Comparison of ENCODE assay signal across 9 cellular contexts in the genomic region with DNA sequence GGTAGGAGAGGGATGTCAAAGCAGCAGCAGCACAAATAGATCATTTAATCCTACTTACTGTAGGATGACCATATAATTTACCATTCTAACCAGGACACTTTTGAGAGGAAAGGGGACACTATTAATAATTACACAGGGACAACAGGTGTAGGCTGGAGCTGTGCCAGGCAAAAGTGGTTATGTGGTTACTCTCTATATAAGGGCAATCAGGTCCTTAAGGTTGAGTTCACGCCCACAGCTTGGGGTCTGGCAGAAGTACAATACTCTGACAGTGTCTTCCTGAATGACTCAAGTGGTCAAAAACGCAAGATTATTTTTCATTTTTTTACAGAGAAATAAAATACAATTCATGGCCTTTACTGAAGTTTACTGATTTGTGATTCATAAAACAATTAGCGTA. TPM values are rescaled to one million over a fixed set of nuclear protein-coding genes. Genes with fewer than 3 reads are reported as not detected.
DNase-seq lines count a peak whose midpoint lies in the region; ATAC-seq, FAIRE-seq and TF ChIP-seq lines count a peak whose summit lies in the region.
"Had no signal": no experiment of that assay in that cellular context is flagged by ENCODE, and none has a peak within 500 bp of the region (broad histone marks: within the 10 kb centered on the region; RNA-seq: fewer than 3 reads in every experiment).

No MANE protein-coding gene starts in this region.

- H2AFZ ChIP-seq in SU-DHL-6 (ENCODE audit: low read depth, low read length, severe bottlenecking), result no peak overlapping the region
- H2AFZ ChIP-seq in endothelial cell of umbilical vein (ENCODE audit: low read depth, low read length), result no peak overlapping the region

- H3K4me1 ChIP-seq in endothelial cell of umbilical vein (ENCODE audit: control insufficient read depth, extremely low read depth, insufficient read depth, low read length) (peaks cover 24% of the 10 kb centered on the region), testis (no peaks in the 10 kb centered on the region)

- H3K9me2 ChIP-seq in SU-DHL-6 (replicated peaks; ENCODE audit: insufficient read depth, low read length), result no peaks in the 10 kb centered on the region

- peaks cover 8% of the 10 kb centered on the region; the same call in 1 of the 2 replicates for H3F3A ChIP-seq in SU-DHL-6 (ENCODE audit: insufficient read depth)

- BruUV-seq in endothelial cell of umbilical vein (replicated peaks; lab: Mats Ljungman, UMichigan), result no TSS peak

- H3K79me2 ChIP-seq in SU-DHL-6 (ENCODE audit: insufficient read depth, low read length) (peaks cover 53% of the 10 kb centered on the region), endothelial cell of umbilical vein (ENCODE audit: control insufficient read depth, insufficient read depth, low read length) (peaks cover 20% of the 10 kb centered on the region)

- no peaks in the 10 kb centered on the region for H3K27me3 Mint-ChIP-seq in stimulated activated naive CD8-positive, alpha-beta T cell treated with anti-CD3 and anti-CD28 coated beads, Interleukin-15, amount 100 ng/mL, for 72 hours

- DNase-seq in GM10248 (ENCODE audit: extremely low spot score), result peak; percentile 37
- peak; percentile 82 for DNase-seq in endothelial cell of umbilical vein (ENCODE audit: low read depth, low spot score)
- peak; percentile 31 to 67 for DNase-seq in stimulated activated naive CD8-positive, alpha-beta T cell treated with anti-CD3 and anti-CD28 coated beads, Interleukin-15, amount 100 ng/mL, for 72 hours
- DNase-seq in head of caudate nucleus, result no peak
- DNase-seq in testis, result no peak

- TF ChIP-seq CTCF in GM10248 (IDR thresholded peaks at IDR 0.05; ENCODE audit: control extremely low read depth, extremely low read depth, low read depth, missing control alignments) (no peak), SU-DHL-6 (IDR thresholded peaks at IDR 0.05; ENCODE audit: insufficient read depth, low read length, poor library complexity, severe bottlenecking) (no peak), endothelial cell of umbilical vein (IDR thresholded peaks at IDR 0.05; ENCODE audit: extremely low read depth in 1 of 2, insufficient read depth in 1 of 2, low read depth in 1 of 2, low read length in 2 of 2) (no peak), testis (IDR thresholded peaks at IDR 0.05) (no peak)

- H3K9ac ChIP-seq in SU-DHL-6 (ENCODE audit: low read length), result no peak overlapping the region
- H3K9ac ChIP-seq in endothelial cell of umbilical vein (replicated peaks; ENCODE audit: extremely low read depth, insufficient read depth, low read length), result no peak overlapping the region

- CTCF ChIA-PET in GM10248 (lab: Yijun Ruan, JAX), result interaction anchor here (1.1 to 2.9 kb wide), 3 partner anchors 10 to 15 kb away, joined by 3 to 18 read pairs (median 4); no protein-coding TSS in a partner anchor
- CTCF ChIA-PET in endothelial cell of umbilical vein (lab: Charles Lee), result interaction anchor here (1.1 kb wide), 1 partner anchor 10 kb away, joined by 3 read pairs; no protein-coding TSS in a partner anchor

- dilution Hi-C loops in endothelial cell of umbilical vein (cut with MboI; ENCODE audit: extremely low pct_ligation_motif_present, low sequenced_read_pairs), result no loop called here

- H3K9me1 ChIP-seq in endothelial cell of umbilical vein (replicated peaks; ENCODE audit: control insufficient read depth, extremely low read depth, insufficient read depth, low read length), result no peaks in the 10 kb centered on the region

- POLR2A ChIA-PET in GM10248 (lab: Yijun Ruan, JAX), result no interaction called here
- POLR2A ChIA-PET in endothelial cell of umbilical vein (lab: Charles Lee), result no interaction called here

- H3K4me3 Mint-ChIP-seq in stimulated activated naive CD8-positive, alpha-beta T cell treated with anti-CD3 and anti-CD28 coated beads, Interleukin-15, amount 100 ng/mL, for 72 hours, result peak overlapping the region in 1 of 2 donors; percentile 14

- H3K27ac ChIP-seq in SU-DHL-6 (ENCODE audit: low read depth, low read length) (0 out of 2 replicates have a peak overlapping the region, but pooled peaks have one; percentile 31), endothelial cell of umbilical vein (ENCODE audit: insufficient read depth, low read depth, low read length) (peak overlapping the region; percentile 46), testis (no peak overlapping the region)
- H3K27ac ChIP-seq: tibial artery had no signal

- TF ChIP-seq POLR2A in endothelial cell of umbilical vein (IDR thresholded peaks at IDR 0.05; ENCODE audit: low read depth, low read length), result no peak
- TF ChIP-seq POLR2A in testis (IDR thresholded peaks at IDR 0.05), result no peak

- no peaks in the 10 kb centered on the region for H3K9me3 ChIP-seq in SU-DHL-6 (ENCODE audit: insufficient read depth, low read length)
- H3K9me3 ChIP-seq in endothelial cell of umbilical vein (replicated peaks; ENCODE audit: control insufficient read depth, insufficient read depth, low read length), result no peaks in the 10 kb centered on the region
- H3K9me3 ChIP-seq in testis, result no peaks in the 10 kb centered on the region
- H3K9me3 ChIP-seq: tibial artery had no signal

- intact Hi-C loops in endothelial cell of umbilical vein (cut with micrococcal nuclease) (no loop called here), head of caudate nucleus (cut with DNase I) (no loop called here), testis (cut with DNase I; ENCODE audit: low total_unique reads) (no loop called here)

- ATAC-seq in HG03432 (IDR thresholded peaks at IDR 0.05; ENCODE audit: unreplicated experiment), result peak; percentile 35
- ATAC-seq in stimulated activated naive CD8-positive, alpha-beta T cell treated with anti-CD3 and anti-CD28 coated beads, Interleukin-15, amount 100 ng/mL, for 72 hours, result peak; percentile 41
- ATAC-seq in GM21423 (IDR thresholded peaks at IDR 0.05; ENCODE audit: unreplicated experiment), result no peak

- H3K36me3 ChIP-seq in SU-DHL-6 (ENCODE audit: low read length) (no peaks in the 10 kb centered on the region), endothelial cell of umbilical vein (ENCODE audit: control insufficient read depth in 2 of 2, extremely low read depth in 1 of 2, insufficient read depth in 2 of 2, low read length in 2 of 2) (no peaks in the 10 kb centered on the region), testis (ENCODE audit: low read depth, missing control alignments) (no peaks in the 10 kb centered on the region)
- H3K36me3 ChIP-seq: tibial artery had no signal

- H4K20me1 ChIP-seq in SU-DHL-6 (ENCODE audit: low read depth, low read length) (no peaks in the 10 kb centered on the region), endothelial cell of umbilical vein (replicated peaks; ENCODE audit: control insufficient read depth, extremely low read depth, insufficient read depth, low read length) (no peaks in the 10 kb centered on the region)

- H3K4me1 Mint-ChIP-seq in stimulated activated naive CD8-positive, alpha-beta T cell treated with anti-CD3 and anti-CD28 coated beads, Interleukin-15, amount 100 ng/mL, for 72 hours, result peaks cover 32% of the 10 kb centered on the region

- peak; percentile 77 for FAIRE-seq in endothelial cell of umbilical vein (lab: Jason Lieb, UNC)

- WGBS in testis, 2 donors, result 81 to 85% methylated on average over 3 of the region's 3 CpGs

- peak overlapping the region in 1 of 2 donors; percentile 22 for H3K27ac Mint-ChIP-seq in stimulated activated naive CD8-positive, alpha-beta T cell treated with anti-CD3 and anti-CD28 coated beads, Interleukin-15, amount 100 ng/mL, for 72 hours

- H3K9me3 Mint-ChIP-seq in stimulated activated naive CD8-positive, alpha-beta T cell treated with anti-CD3 and anti-CD28 coated beads, Interleukin-15, amount 100 ng/mL, for 72 hours, result no peaks in the 10 kb centered on the region

- H3K4me2 ChIP-seq in SU-DHL-6 (ENCODE audit: low read depth, low read length, poor library complexity, severe bottlenecking), result peak overlapping the region; percentile 50
- H3K4me2 ChIP-seq in endothelial cell of umbilical vein (ENCODE audit: insufficient read depth, low read length), result peak overlapping the region; percentile 57

- H3K4me3 ChIP-seq in SU-DHL-6 (ENCODE audit: insufficient read depth, low read length, poor library complexity, severe bottlenecking), result no peak overlapping the region
- H3K4me3 ChIP-seq in endothelial cell of umbilical vein (replicated peaks in 1 of 3; ENCODE audit: insufficient read depth in 1 of 3, low read depth in 1 of 3, low read length in 3 of 3), result peak overlapping the region in 1 of 3 experiments; percentile 33
- H3K4me3 ChIP-seq in testis, result no peak overlapping the region
- H3K4me3 ChIP-seq: tibial artery had no signal

- H3K27me3 ChIP-seq in SU-DHL-6 (ENCODE audit: low read length) (no peaks in the 10 kb centered on the region), endothelial cell of umbilical vein (ENCODE audit: control insufficient read depth in 2 of 2, insufficient read depth in 2 of 2, low read length in 2 of 2) (no peaks in the 10 kb centered on the region), testis (no peaks in the 10 kb centered on the region)
- H3K27me3 ChIP-seq: tibial artery had no signal

TF ChIP-seq in endothelial cell of umbilical vein, 7 proteins besides CTCF, POLR2A, EP300 and RAD21 (continues in another document):
- TF ChIP-seq FOS (IDR thresholded peaks at IDR 0.05; ENCODE audit: borderline replicate concordance, insufficient read depth, low read length), result peak; percentile 71
- no peak for TF ChIP-seq GATA2 (IDR thresholded peaks at IDR 0.05; ENCODE audit: insufficient read depth, insufficient read length, low read depth, low read length)

RNA-seq across cellular contexts. Expression of gene PREPL, which starts 2.8 kb away (rescaled TPM):
- total RNA-seq in endothelial cell of umbilical vein (25.7 and 26.0 TPM in 2 replicates), testis (10 to 100 TPM; 59.6 to 65.3 TPM)
- polyA plus RNA-seq in endothelial cell of umbilical vein (8.4 and 10.1 TPM in 2 replicates), testis (ENCODE audit: insufficient read depth, low read depth, low replicate concordance) (47.8 TPM)
- polyA plus RNA-seq in endothelial cell of umbilical vein (2011; cell fraction: cytosol; rRNA removed), result 11.1 and 12.0 TPM in 2 replicates
- polyA plus RNA-seq in endothelial cell of umbilical vein (2011; cell fraction: nucleus; rRNA removed), result 21.3 and 32.5 TPM in 2 replicates
- polyA plus RNA-seq in endothelial cell of umbilical vein (2012), result 24.2 and 28.2 TPM in 2 replicates
- polyA minus RNA-seq in endothelial cell of umbilical vein, result 23.2 and 24.3 TPM in 2 replicates
- polyA minus RNA-seq in endothelial cell of umbilical vein (2011; cell fraction: cytosol; rRNA and poly(A)+ RNA removed), result 17.1 TPM
- 27.4 and 33.0 TPM in 2 replicates for polyA minus RNA-seq in endothelial cell of umbilical vein (2011; cell fraction: nucleus; rRNA and poly(A)+ RNA removed)

RNA-seq across cellular contexts. Expression of gene CAMKMT, which starts 3.2 kb away (rescaled TPM):
- 8.2 and 10.7 TPM in 2 replicates for total RNA-seq in endothelial cell of umbilical vein
- 2.7 and 4.1 TPM in 2 replicates for polyA plus RNA-seq in endothelial cell of umbilical vein
- polyA plus RNA-seq in endothelial cell of umbilical vein (2011; cell fraction: cytosol; rRNA removed), result 4.0 and 4.1 TPM in 2 replicates
- 6.5 and 7.0 TPM in 2 replicates for polyA plus RNA-seq in endothelial cell of umbilical vein (2011; cell fraction: nucleus; rRNA removed)
- polyA plus RNA-seq in endothelial cell of umbilical vein (2012), result 4.9 and 7.2 TPM in 2 replicates
- 6.9 and 12.6 TPM in 2 replicates for polyA minus RNA-seq in endothelial cell of umbilical vein
- polyA minus RNA-seq in endothelial cell of umbilical vein (2011; cell fraction: cytosol; rRNA and poly(A)+ RNA removed), result 11.5 TPM
- polyA minus RNA-seq in endothelial cell of umbilical vein (2011; cell fraction: nucleus; rRNA and poly(A)+ RNA removed), result 22.6 and 27.6 TPM in 2 replicates
- 10 to 100 TPM; 15.9 to 18.5 TPM for total RNA-seq in testis
- 21.2 TPM for polyA plus RNA-seq in testis (ENCODE audit: insufficient read depth, low read depth, low replicate concordance)

Comparison
In these comparisons a context has a peak if more than half of its experiments do, and no peak if none do; other contexts are left out.
1. DNase-seq: peak in GM10248 (single experiment), endothelial cell of umbilical vein (single experiment) and stimulated activated naive CD8-positive, alpha-beta T cell treated with anti-CD3 and anti-CD28 coated beads, Interleukin-15, amount 100 ng/mL, for 72 hours (2 of 2); none in head of caudate nucleus (0 of 42) and testis (single experiment).
2. H3K27ac ChIP-seq: peak in SU-DHL-6 (single experiment) and endothelial cell of umbilical vein (single experiment); none in testis (0 of 2).